ENCODE assay signal across 1 cellular context in genomic region chr22:39283312-39284141, GRCh38.
TF ChIP-seq lines count a peak whose summit lies in the region.

No MANE protein-coding gene starts in this region.

TF ChIP-seq in K562, 482 proteins besides CTCF, POLR2A, EP300 and RAD21 (continues in another document):
- TF ChIP-seq E2F5 (CRISPR knock-in tag; IDR thresholded peaks at IDR 0.05) (no peak), MED1 (CRISPR knock-in tag; IDR thresholded peaks at IDR 0.05; ENCODE audit: borderline replicate concordance) (no peak), SMAD1 (IDR thresholded peaks at IDR 0.05; ENCODE audit: low read depth, low read length, partially characterized antibody) (peak; percentile 25), TGIF2 (CRISPR knock-in tag; IDR thresholded peaks at IDR 0.05) (no peak), ZNF407 (IDR thresholded peaks at IDR 0.05; ENCODE audit: low read depth) (no peak), DACH1 (IDR thresholded peaks at IDR 0.05; ENCODE audit: partially characterized antibody) (peak; percentile 13), RBM15 (IDR thresholded peaks at IDR 0.05; ENCODE audit: insufficient read depth, low read length) (no peak), IRF9 (tag; IDR thresholded peaks at IDR 0.05) (no peak), FOS (IDR thresholded peaks at IDR 0.05; ENCODE audit: extremely low read depth, insufficient read length) (peak; percentile 19), ZNF316 (IDR thresholded peaks at IDR 0.05) (peak; percentile 94), MCM7 (IDR thresholded peaks at IDR 0.05) (no peak), MAZ (CRISPR knock-in tag; conservative IDR thresholded peaks at IDR 0.05 in 1 of 2, IDR thresholded peaks at IDR 0.05 in 1 of 2) (peak; percentile 80 to 93), ZBTB1 (CRISPR knock-in tag; IDR thresholded peaks at IDR 0.05; ENCODE audit: borderline replicate concordance, low read depth) (no peak), GTF2A2 (tag; IDR thresholded peaks at IDR 0.05) (no peak), FOSL1 (tag; conservative IDR thresholded peaks at IDR 0.05) (peak; percentile 92), CHCHD3 (CRISPR knock-in tag; IDR thresholded peaks at IDR 0.05) (no peak), IFI16 (CRISPR knock-in tag; IDR thresholded peaks at IDR 0.05) (no peak), CREB3 (tag; conservative IDR thresholded peaks at IDR 0.05; ENCODE audit: low read depth) (peak; percentile 72), PML (IDR thresholded peaks at IDR 0.05; ENCODE audit: low read length) (no peak), MEF2D (tag; conservative IDR thresholded peaks at IDR 0.05; ENCODE audit: low read depth) (peak; percentile 20; the same call in 1 of the 2 replicates), NCOR1 (IDR thresholded peaks at IDR 0.05) (peak; percentile 77), MECOM (CRISPR knock-in tag; IDR thresholded peaks at IDR 0.05) (no peak), ZNF707 (CRISPR knock-in tag; conservative IDR thresholded peaks at IDR 0.05) (no peak), ELF1 (tag; IDR thresholded peaks at IDR 0.05) (no peak; the same call in 1 of the 2 replicates), CCNT2 (IDR thresholded peaks at IDR 0.05; ENCODE audit: borderline replicate concordance, extremely low read depth, insufficient read length, low read depth, low read length) (peak; percentile 79), ZNF263 (CRISPR knock-in tag; IDR thresholded peaks at IDR 0.05; ENCODE audit: borderline replicate concordance) (no peak), KLF16 (IDR thresholded peaks at IDR 0.05) (0 out of 2 replicates have a peak, but pooled peaks have one; percentile 15), ZFP91 (CRISPR knock-in tag; IDR thresholded peaks at IDR 0.05) (no peak), CEBPZ (IDR thresholded peaks at IDR 0.05; ENCODE audit: borderline replicate concordance, low read depth, low read length) (no peak), PRDM10 (IDR thresholded peaks at IDR 0.05; ENCODE audit: partially characterized antibody) (peak; percentile 84), TBL1XR1 (IDR thresholded peaks at IDR 0.05; ENCODE audit: low read length in 2 of 2) (peak in 1 of 2 experiments; percentile 57; a peak in 1 of 4 replicates), HDAC3 (IDR thresholded peaks at IDR 0.05; ENCODE audit: borderline replicate concordance, partially characterized antibody) (no peak), SPI1 (IDR thresholded peaks at IDR 0.05; ENCODE audit: borderline replicate concordance, low read depth, low read length) (no peak), BRD9 (IDR thresholded peaks at IDR 0.05; ENCODE audit: low read depth, partially characterized antibody) (peak; percentile 45), CBX1 (IDR thresholded peaks at IDR 0.05; ENCODE audit: low read depth) (0 out of 2 replicates have a peak, but pooled peaks have one; percentile 44), SP1 (CRISPR knock-in tag; IDR thresholded peaks at IDR 0.05) (peak; percentile 59; the same call in 1 of the 2 replicates)
